Comparison of ENCODE assay signal across 19 cellular contexts in the genomic region with DNA sequence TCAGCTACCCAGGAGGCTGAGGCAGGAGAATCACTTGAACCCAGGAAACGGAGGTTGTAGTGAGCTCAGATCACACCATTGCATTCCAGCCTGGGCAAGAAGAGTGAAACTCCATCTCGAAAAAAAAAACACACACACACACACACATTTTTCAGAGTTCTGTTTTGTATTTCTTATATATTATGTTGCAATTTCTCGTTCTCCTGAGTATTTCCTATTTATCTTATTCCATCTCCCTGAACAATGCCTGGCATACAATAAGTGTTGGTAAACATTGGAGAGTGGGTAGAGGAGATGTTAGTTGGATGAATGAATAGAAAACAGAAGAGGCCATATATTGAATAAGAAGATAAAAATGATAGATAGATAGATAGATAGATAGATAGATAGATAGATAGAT.
"Had no signal": no experiment of that assay in that cellular context is flagged by ENCODE, and none has a peak within 500 bp of the region (broad histone marks: within the 10 kb centered on the region; RNA-seq: fewer than 3 reads in every experiment).

No MANE protein-coding gene starts in this region.

- H3K27ac Mint-ChIP-seq: mesothelial cell of epicardium; naive B cell; naive thymus-derived CD8-positive, alpha-beta T cell had no signal

- H3K36me3 ChIP-seq: colonic mucosa, esophagus muscularis mucosa, gastroesophageal sphincter, heart left ventricle, left lung, lower lobe of right lung had no signal

- H3K4me3 ChIP-seq: colonic mucosa, dorsolateral prefrontal cortex, esophagus muscularis mucosa, gastroesophageal sphincter, heart left ventricle, left lung, lower lobe of right lung, mucosa of descending colon had no signal

- H3K4me3 Mint-ChIP-seq: mesothelial cell of epicardium; naive B cell; naive thymus-derived CD8-positive, alpha-beta T cell had no signal

- H3K27me3 ChIP-seq: colonic mucosa, dorsolateral prefrontal cortex, esophagus muscularis mucosa, foreskin keratinocyte, heart left ventricle, left lung had no signal

- DNase-seq: colonic mucosa; cortex of kidney; dermis blood vessel endothelial cell; dorsolateral prefrontal cortex; effector CD4-positive, alpha-beta T cell; effector memory CD4-positive, alpha-beta T cell; foreskin keratinocyte; heart left ventricle; hippocampal formation; left cardiac atrium; left lung; left ventricle myocardium superior; lower lobe of right lung; mucosa of descending colon; naive B cell; naive thymus-derived CD8-positive, alpha-beta T cell had no signal

- H3K9me3 Mint-ChIP-seq: mesothelial cell of epicardium; naive B cell; naive thymus-derived CD8-positive, alpha-beta T cell had no signal

- H3K9me3 ChIP-seq: colonic mucosa, esophagus muscularis mucosa, gastroesophageal sphincter, heart left ventricle, left lung, lower lobe of right lung, mucosa of descending colon had no signal

- H3K36me3 Mint-ChIP-seq: mesothelial cell of epicardium; naive B cell; naive thymus-derived CD8-positive, alpha-beta T cell had no signal

- H3K4me1 ChIP-seq: colonic mucosa, esophagus muscularis mucosa, foreskin keratinocyte, gastroesophageal sphincter, lower lobe of right lung had no signal

- H3K4me1 Mint-ChIP-seq: naive B cell; naive thymus-derived CD8-positive, alpha-beta T cell had no signal
